Comparison of ENCODE assay signal across 1 cellular context in genomic region chr9:135340143-135340655, GRCh38.
A peak's percentile ranks its signal among the peaks of the same experiment; 100 is the strongest.
TF ChIP-seq lines count a peak whose summit lies in the region.

No MANE protein-coding gene starts in this region.

TF ChIP-seq in GM23338, 12 proteins besides CTCF, POLR2A, EP300 and RAD21 (continued from another document):
- TF ChIP-seq, protein P1, sequence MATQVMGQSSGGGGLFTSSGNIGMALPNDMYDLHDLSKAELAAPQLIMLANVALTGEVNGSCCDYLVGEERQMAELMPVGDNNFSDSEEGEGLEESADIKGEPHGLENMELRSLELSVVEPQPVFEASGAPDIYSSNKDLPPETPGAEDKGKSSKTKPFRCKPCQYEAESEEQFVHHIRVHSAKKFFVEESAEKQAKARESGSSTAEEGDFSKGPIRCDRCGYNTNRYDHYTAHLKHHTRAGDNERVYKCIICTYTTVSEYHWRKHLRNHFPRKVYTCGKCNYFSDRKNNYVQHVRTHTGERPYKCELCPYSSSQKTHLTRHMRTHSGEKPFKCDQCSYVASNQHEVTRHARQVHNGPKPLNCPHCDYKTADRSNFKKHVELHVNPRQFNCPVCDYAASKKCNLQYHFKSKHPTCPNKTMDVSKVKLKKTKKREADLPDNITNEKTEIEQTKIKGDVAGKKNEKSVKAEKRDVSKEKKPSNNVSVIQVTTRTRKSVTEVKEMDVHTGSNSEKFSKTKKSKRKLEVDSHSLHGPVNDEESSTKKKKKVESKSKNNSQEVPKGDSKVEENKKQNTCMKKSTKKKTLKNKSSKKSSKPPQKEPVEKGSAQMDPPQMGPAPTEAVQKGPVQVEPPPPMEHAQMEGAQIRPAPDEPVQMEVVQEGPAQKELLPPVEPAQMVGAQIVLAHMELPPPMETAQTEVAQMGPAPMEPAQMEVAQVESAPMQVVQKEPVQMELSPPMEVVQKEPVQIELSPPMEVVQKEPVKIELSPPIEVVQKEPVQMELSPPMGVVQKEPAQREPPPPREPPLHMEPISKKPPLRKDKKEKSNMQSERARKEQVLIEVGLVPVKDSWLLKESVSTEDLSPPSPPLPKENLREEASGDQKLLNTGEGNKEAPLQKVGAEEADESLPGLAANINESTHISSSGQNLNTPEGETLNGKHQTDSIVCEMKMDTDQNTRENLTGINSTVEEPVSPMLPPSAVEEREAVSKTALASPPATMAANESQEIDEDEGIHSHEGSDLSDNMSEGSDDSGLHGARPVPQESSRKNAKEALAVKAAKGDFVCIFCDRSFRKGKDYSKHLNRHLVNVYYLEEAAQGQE (IDR thresholded peaks at IDR 0.05; ENCODE audit: unreplicated experiment): no peak
- TF ChIP-seq NANOG (IDR thresholded peaks at IDR 0.05; ENCODE audit: borderline replicate concordance) (0 out of 2 replicates have a peak, but pooled peaks have one; percentile 35), ZNF462 (CRISPR knock-in tag; IDR thresholded peaks at IDR 0.05) (peak; percentile 97), ZNF114 (CRISPR knock-in tag; IDR thresholded peaks at IDR 0.05) (no peak), POLR2AphosphoS5 (IDR thresholded peaks at IDR 0.05; ENCODE audit: low read depth) (peak; percentile 54; the same call in 1 of the 2 replicates), CREB1 (CRISPR knock-in tag; IDR thresholded peaks at IDR 0.05; ENCODE audit: low read depth) (no peak)
